Comparison of ENCODE assay signal across 8 cellular contexts in genomic region chr5:69217154-69217731, GRCh38. TPM values are rescaled to one million over a fixed set of nuclear protein-coding genes. Genes with fewer than 3 reads are reported as not detected.
DNase-seq lines count a peak whose midpoint lies in the region; ATAC-seq and TF ChIP-seq lines count a peak whose summit lies in the region.

No MANE protein-coding gene starts in this region.

- H3K36me3 ChIP-seq in BLaER1 treated with 17β-estradiol and CSF1 and Interleukin-3, amounts not matched to agents 10 nM and 100 nM: peaks cover 7 to 40% (median 18%) of the 10 kb centered on the region in 11 experiments; a peak in 19 of 22 replicates
- H3K36me3 ChIP-seq in fibroblast of lung (ENCODE audit: control insufficient read depth, insufficient read depth, low read length): no peaks in the 10 kb centered on the region
- H3K36me3 ChIP-seq in sigmoid colon: no peaks in the 10 kb centered on the region

- H3K27me3 Mint-ChIP-seq in HFFc6 (ENCODE audit: insufficient read depth): no peaks in the 10 kb centered on the region; the same call in 1 of the 2 replicates
- no peaks in the 10 kb centered on the region for H3K27me3 Mint-ChIP-seq in activated CD8-positive, alpha-beta T cell treated with anti-CD3 and anti-CD28 coated beads for 36 hours

- peaks cover 0 to 6% (median 3%) of the 10 kb centered on the region in 11 experiments; a peak in 8 of 22 replicates for H4K20me1 ChIP-seq in BLaER1 treated with 17β-estradiol and CSF1 and Interleukin-3, amounts not matched to agents 10 nM and 100 nM
- H4K20me1 ChIP-seq in fibroblast of lung (ENCODE audit: control insufficient read depth, extremely low read depth, insufficient read depth, low read length): no peaks in the 10 kb centered on the region

- H3K36me3 Mint-ChIP-seq in HFFc6 (ENCODE audit: low read depth): no peaks in the 10 kb centered on the region; the same call in 1 of the 2 replicates
- H3K36me3 Mint-ChIP-seq in activated CD8-positive, alpha-beta T cell treated with anti-CD3 and anti-CD28 coated beads for 36 hours (ENCODE audit: low read depth): peaks cover 15% of the 10 kb centered on the region

- peak; percentile 92 for ATAC-seq in activated CD8-positive, alpha-beta T cell treated with anti-CD3 and anti-CD28 coated beads for 36 hours
- no peak for ATAC-seq in HG03520 (IDR thresholded peaks at IDR 0.05; ENCODE audit: unreplicated experiment)

- peak overlapping the region; percentile 78 to 90 (median 87) for H3K9ac ChIP-seq in BLaER1 treated with 17β-estradiol and CSF1 and Interleukin-3, amounts not matched to agents 10 nM and 100 nM
- H3K9ac ChIP-seq in fibroblast of lung (ENCODE audit: insufficient read depth, low read length): no peak overlapping the region

- no peaks in the 10 kb centered on the region for H3K9me3 Mint-ChIP-seq in HFFc6
- peaks cover 1% of the 10 kb centered on the region for H3K9me3 Mint-ChIP-seq in activated CD8-positive, alpha-beta T cell treated with anti-CD3 and anti-CD28 coated beads for 36 hours

- H3K4me3 ChIP-seq in BLaER1 treated with 17β-estradiol and CSF1 and Interleukin-3, amounts not matched to agents 10 nM and 100 nM: peak overlapping the region; percentile 69 to 98 (median 92)
- H3K4me3 ChIP-seq in fibroblast of lung (replicated peaks in 1 of 4; ENCODE audit: control extremely low read depth in 1 of 4, insufficient read depth in 1 of 4, low read depth in 3 of 4, low read length in 4 of 4) (peak overlapping the region; percentile 81 to 100 (median 90)), sigmoid colon (peak overlapping the region; percentile 82 to 100 (median 100))

- POLR2A ChIA-PET in activated CD8-positive, alpha-beta T cell treated with anti-CD3 and anti-CD28 coated beads for 36 hours (lab: Charles Lee): no interaction called here

- peak overlapping the region; percentile 100 for H3K4me3 Mint-ChIP-seq in HFFc6
- peak overlapping the region; percentile 88 for H3K4me3 Mint-ChIP-seq in activated CD8-positive, alpha-beta T cell treated with anti-CD3 and anti-CD28 coated beads for 36 hours

- CTCF ChIA-PET in activated CD8-positive, alpha-beta T cell treated with anti-CD3 and anti-CD28 coated beads for 36 hours (lab: Charles Lee): no interaction called here

- intact Hi-C loops in activated CD8-positive, alpha-beta T cell treated with anti-CD3 and anti-CD28 coated beads for 36 hours (cut with micrococcal nuclease): no loop called here
- intact Hi-C loops in sigmoid colon (cut with DNase I): loop anchor here (1.0 to 2.0 kb wide), 3 partner anchors 28 to 124 kb away; partner anchors contain the start of genes CCNB1 and CENPH

- no peak for DNase-seq in HFFc6
- DNase-seq in activated CD8-positive, alpha-beta T cell treated with anti-CD3 and anti-CD28 coated beads for 36 hours: peak; percentile 98
- DNase-seq in fibroblast of lung (ENCODE audit: low read depth in 2 of 2): no peak
- no peak for DNase-seq in sigmoid colon
- DNase-seq in H4 (ENCODE audit: low spot score): no peak
- DNase-seq in amniotic stem cell (lab: John Stamatoyannopoulos, UW): no peak

- peaks cover 14 to 25% (median 21%) of the 10 kb centered on the region in 10 experiments for H3K4me1 ChIP-seq in BLaER1 treated with 17β-estradiol and CSF1 and Interleukin-3, amounts not matched to agents 10 nM and 100 nM
- H3K4me1 ChIP-seq in fibroblast of lung (ENCODE audit: control insufficient read depth, extremely low read depth, insufficient read depth, low read length) (peaks cover 8% of the 10 kb centered on the region), sigmoid colon (peaks cover 0 to 13% (median 9%) of the 10 kb centered on the region in 4 donors)

- no peak for TF ChIP-seq POLR2A in sigmoid colon (IDR thresholded peaks at IDR 0.05)

- peak overlapping the region; percentile 62 to 92 (median 76) for H3K4me2 ChIP-seq in BLaER1 treated with 17β-estradiol and CSF1 and Interleukin-3, amounts not matched to agents 10 nM and 100 nM
- peak overlapping the region; percentile 77 for H3K4me2 ChIP-seq in fibroblast of lung (ENCODE audit: extremely low read depth, insufficient read depth, low read length)

- TF ChIP-seq CTCF in HFFc6 (IDR thresholded peaks at IDR 0.05) (no peak), fibroblast of lung (conservative IDR thresholded peaks at IDR 0.05 in 1 of 2, IDR thresholded peaks at IDR 0.05 in 1 of 2; ENCODE audit: low read depth in 1 of 2, low read length in 2 of 2) (no peak), sigmoid colon (IDR thresholded peaks at IDR 0.05) (no peak)
- no peak for TF ChIP-seq CTCF in activated CD8-positive, alpha-beta T cell treated with anti-CD3 and anti-CD28 coated beads for 36 hours (IDR thresholded peaks at IDR 0.05)

- no peak for TF ChIP-seq EP300 in sigmoid colon (IDR thresholded peaks at IDR 0.05)

- H3K79me2 ChIP-seq in fibroblast of lung (ENCODE audit: control insufficient read depth, insufficient read depth, low read length): peaks cover 21% of the 10 kb centered on the region

- no peaks in the 10 kb centered on the region for H3K27me3 ChIP-seq in BLaER1 treated with 17β-estradiol and CSF1 and Interleukin-3, amounts not matched to agents 10 nM and 100 nM
- H3K27me3 ChIP-seq in fibroblast of lung (ENCODE audit: control insufficient read depth, insufficient read depth, low read length): no peaks in the 10 kb centered on the region
- no peaks in the 10 kb centered on the region for H3K27me3 ChIP-seq in sigmoid colon

- peaks cover 29% of the 10 kb centered on the region for H3K4me1 Mint-ChIP-seq in HFFc6 (ENCODE audit: low read depth)
- H3K4me1 Mint-ChIP-seq in activated CD8-positive, alpha-beta T cell treated with anti-CD3 and anti-CD28 coated beads for 36 hours (ENCODE audit: low read depth): peaks cover 17% of the 10 kb centered on the region

- H3K27ac Mint-ChIP-seq in HFFc6: peak overlapping the region; percentile 95
- peak overlapping the region; percentile 93 for H3K27ac Mint-ChIP-seq in activated CD8-positive, alpha-beta T cell treated with anti-CD3 and anti-CD28 coated beads for 36 hours

- H3K9me3 ChIP-seq in BLaER1 treated with 17β-estradiol and CSF1 and Interleukin-3, amounts not matched to agents 10 nM and 100 nM (replicated peaks in 1 of 11): peaks cover 0 to 10% (median 7%) of the 10 kb centered on the region in 11 experiments; a peak in 13 of 22 replicates
- H3K9me3 ChIP-seq in fibroblast of lung (ENCODE audit: control insufficient read depth, insufficient read depth, low read depth, low read length) (no peaks in the 10 kb centered on the region), sigmoid colon (no peaks in the 10 kb centered on the region)

- H2AFZ ChIP-seq in fibroblast of lung (ENCODE audit: low read length): no peak overlapping the region

- H3K27ac ChIP-seq in BLaER1 treated with 17β-estradiol and CSF1 and Interleukin-3, amounts not matched to agents 10 nM and 100 nM: peak overlapping the region; percentile 63 to 92 (median 84); a peak in 21 of 22 replicates
- peak overlapping the region; percentile 85 for H3K27ac ChIP-seq in fibroblast of lung (ENCODE audit: insufficient read depth, low read length)
- H3K27ac ChIP-seq in sigmoid colon: peak overlapping the region; percentile 92 to 99 (median 96)

- WGBS in sigmoid colon, 2 donors: 4 to 16% methylated on average over 15 of the region's 15 CpGs

RNA-seq across cellular contexts. Expression of gene CDK7, which starts 17.4 kb away (rescaled TPM):
- total RNA-seq in HFFc6 (2021; fragmentation: NEBNext Ultra II Directional; extraction: Animal tissue kit (Norgen Biotek cat#: 25700)): 10 to 100 TPM; 46.9 to 61.0 (median 54.1) TPM
- 10 to 100 TPM; 40.6 to 46.2 TPM for total RNA-seq in activated CD8-positive, alpha-beta T cell treated with anti-CD3 and anti-CD28 coated beads for 36 hours
- 43.7 and 74.3 TPM in 2 replicates for total RNA-seq in fibroblast of lung
- polyA plus RNA-seq in fibroblast of lung: 67.7 and 95.4 TPM in 2 replicates
- polyA plus RNA-seq in fibroblast of lung (2012): 89.7 and 121 TPM in 2 replicates
- 8.9 and 44.0 TPM in 2 replicates for polyA minus RNA-seq in fibroblast of lung (ENCODE audit: low replicate concordance)
- 10 to 100 TPM in 3 of 4 donors, 1 to 10 TPM in 1; 7.2 to 18.5 (median 13.8) TPM for total RNA-seq in sigmoid colon
- 10 to 100 TPM; 23.4 to 35.1 (median 25.8) TPM for polyA plus RNA-seq in sigmoid colon
- total RNA-seq in H4 (2014; rRNA removed; shearing (Covaris generic)): 48.7 and 63.9 TPM in 2 replicates

RNA-seq across cellular contexts. Expression of gene CENPH, which starts 27.9 kb away (rescaled TPM):
- 10 to 100 TPM; 10.7 to 21.0 (median 20.1) TPM for total RNA-seq in HFFc6 (2021; fragmentation: NEBNext Ultra II Directional; extraction: Animal tissue kit (Norgen Biotek cat#: 25700))
- 10 to 100 TPM; 97.0 to 98.6 TPM for total RNA-seq in activated CD8-positive, alpha-beta T cell treated with anti-CD3 and anti-CD28 coated beads for 36 hours
- total RNA-seq in fibroblast of lung (4.1 and 10.9 TPM in 2 replicates), sigmoid colon (1 to 10 TPM; 1.3 to 3.8 (median 2.6) TPM)
- polyA plus RNA-seq in fibroblast of lung (7.1 and 16.6 TPM in 2 replicates), sigmoid colon (10 to 100 TPM in 1 of 3 donors, 1 to 10 TPM in 2; 5.4 to 11.3 (median 5.8) TPM)
- polyA plus RNA-seq in fibroblast of lung (2012): 9.4 and 18.3 TPM in 2 replicates
- 0.47 and 3.7 TPM in 2 replicates for polyA minus RNA-seq in fibroblast of lung (ENCODE audit: low replicate concordance)
- 41.7 and 45.8 TPM in 2 replicates for total RNA-seq in H4 (2014; rRNA removed; shearing (Covaris generic))

RNA-seq across cellular contexts. Expression of gene CCNB1, which starts 50.3 kb away (rescaled TPM):
- total RNA-seq in HFFc6 (2021; fragmentation: NEBNext Ultra II Directional; extraction: Animal tissue kit (Norgen Biotek cat#: 25700)): 100 to 1,000 TPM in 5 of 6 experiments, 10 to 100 TPM in 1; 89.8 to 199 (median 169) TPM
- 100 to 1,000 TPM; 167 to 175 TPM for total RNA-seq in activated CD8-positive, alpha-beta T cell treated with anti-CD3 and anti-CD28 coated beads for 36 hours
- 8.2 and 74.3 TPM in 2 replicates for total RNA-seq in fibroblast of lung
- polyA plus RNA-seq in fibroblast of lung: 46.8 and 166 TPM in 2 replicates
- 36.5 and 162 TPM in 2 replicates for polyA plus RNA-seq in fibroblast of lung (2012)
- polyA minus RNA-seq in fibroblast of lung (ENCODE audit: low replicate concordance): 13.5 and 16.7 TPM in 2 replicates
- total RNA-seq in sigmoid colon: 1 to 10 TPM; 2.3 to 3.6 (median 2.5) TPM
- 10 to 100 TPM; 13.2 to 68.1 (median 19.7) TPM for polyA plus RNA-seq in sigmoid colon
- 513 and 514 TPM in 2 replicates for total RNA-seq in H4 (2014; rRNA removed; shearing (Covaris generic))
